Comparison of ENCODE assay signal across 20 cellular contexts in genomic region chr13:41139296-41139966, GRCh38. TPM values are rescaled to one million over a fixed set of nuclear protein-coding genes. Genes with fewer than 3 reads are reported as not detected.
DNase-seq lines count a peak whose midpoint lies in the region; FAIRE-seq and TF ChIP-seq lines count a peak whose summit lies in the region.
"Had no signal": no experiment of that assay in that cellular context is flagged by ENCODE, and none has a peak within 500 bp of the region (broad histone marks: within the 10 kb centered on the region; RNA-seq: fewer than 3 reads in every experiment).

No MANE protein-coding gene starts in this region.

- no peaks in the 10 kb centered on the region for H3K4me1 Mint-ChIP-seq in immature natural killer cell
- H3K4me1 Mint-ChIP-seq: B cell had no signal

- no peaks in the 10 kb centered on the region for H3K27me3 ChIP-seq in BJ (ENCODE audit: control insufficient read depth, insufficient read depth, low read length)
- H3K27me3 ChIP-seq: thyroid gland had no signal

- H3K36me3 ChIP-seq in BJ (ENCODE audit: control insufficient read depth, insufficient read depth, low read length), result no peaks in the 10 kb centered on the region
- H3K36me3 ChIP-seq: thyroid gland had no signal

- no peaks in the 10 kb centered on the region for H3K27me3 Mint-ChIP-seq in immature natural killer cell (ENCODE audit: low read depth in 3 of 3)
- H3K27me3 Mint-ChIP-seq: activated CD8-positive, alpha-beta T cell treated with anti-CD3 and anti-CD28 coated beads for 36 hours; B cell; IgD-negative memory B cell had no signal

- in situ Hi-C loops in astrocyte of the cerebellum (cut with HindIII; ENCODE audit: low sequenced_read_pairs), result no loop called here

- peaks cover 0 to 4% (median 0%) of the 10 kb centered on the region in 3 donors for H3K36me3 Mint-ChIP-seq in immature natural killer cell

- POLR2A ChIA-PET in BJ (lab: Charles Lee), result no interaction called here

- no peak overlapping the region for H3K4me3 Mint-ChIP-seq in immature natural killer cell
- H3K4me3 Mint-ChIP-seq: activated CD8-positive, alpha-beta T cell treated with anti-CD3 and anti-CD28 coated beads for 36 hours; activated T-helper 1 cell treated with anti-CD3 and anti-CD28 coated beads, Interleukin-12 subunit alpha, Interleukin-12 subunit beta, Interleukin-2, Interleukin-4 antibody, amounts not matched to agents 30 ng/mL and 10 ng/mL and 1 ng/mL, durations not matched to agents 14 hours and 24 hours and 36 hours; B cell; IgD-negative memory B cell had no signal

- H3K27ac Mint-ChIP-seq in immature natural killer cell, result no peak overlapping the region
- H3K27ac Mint-ChIP-seq: activated T-helper 1 cell treated with anti-CD3 and anti-CD28 coated beads, Interleukin-12 subunit alpha, Interleukin-12 subunit beta, Interleukin-2, Interleukin-4 antibody, amounts not matched to agents 30 ng/mL and 10 ng/mL and 1 ng/mL, durations not matched to agents 14 hours and 24 hours and 36 hours; B cell; IgD-negative memory B cell had no signal

- FAIRE-seq in D721Med (lab: Jason Lieb, UNC), result no peak

- H3K9me3 Mint-ChIP-seq in immature natural killer cell, result no peaks in the 10 kb centered on the region
- H3K9me3 Mint-ChIP-seq: activated CD8-positive, alpha-beta T cell treated with anti-CD3 and anti-CD28 coated beads for 36 hours; activated T-helper 1 cell treated with anti-CD3 and anti-CD28 coated beads, Interleukin-12 subunit alpha, Interleukin-12 subunit beta, Interleukin-2, Interleukin-4 antibody, amounts not matched to agents 30 ng/mL and 10 ng/mL and 1 ng/mL, durations not matched to agents 14 hours and 24 hours and 36 hours; IgD-negative memory B cell had no signal

- TF ChIP-seq CTCF in BJ (IDR thresholded peaks at IDR 0.05; ENCODE audit: insufficient read depth, low read depth, low read length), result no peak
- TF ChIP-seq CTCF in astrocyte of the cerebellum (IDR thresholded peaks at IDR 0.05; ENCODE audit: low read depth, low read length, missing control alignments), result no peak
- TF ChIP-seq CTCF in D721Med (IDR thresholded peaks at IDR 0.05; ENCODE audit: insufficient read depth, missing control alignments), result no peak

- DNase-seq in BJ (ENCODE audit: low read depth) (peak; percentile 40), HT-29 (ENCODE audit: low spot score) (peak; percentile 19), astrocyte of the cerebellum (ENCODE audit: low read depth) (no peak), foreskin melanocyte (peak; percentile 84), D721Med (ENCODE audit: insufficient read length, low spot score) (no peak), mucosa of gallbladder (ENCODE audit: low spot score) (no peak), immature natural killer cell (no peak)
- no peak for DNase-seq in activated CD8-positive, alpha-beta memory T cell treated with anti-CD3 and anti-CD28 coated beads, Interleukin-2, amount 50 U/mL, for 4 hours
- DNase-seq: activated CD8-positive, alpha-beta T cell treated with anti-CD3 and anti-CD28 coated beads for 36 hours; amygdala; erythroblast; hippocampal formation; NCI-H1092 treated with DMSO at 0.1 percent for 48 hours; NCI-H748 treated with DMSO at 0.1 percent for 48 hours; occipital lobe; thyroid gland had no signal

- H3K4me3 ChIP-seq in BJ (ENCODE audit: low read depth, low read length) (peak overlapping the region; percentile 4; the same call in 1 of the 2 replicates), astrocyte of the cerebellum (ENCODE audit: low read depth, low read length) (peak overlapping the region; percentile 21)
- H3K4me3 ChIP-seq: coronary artery, thyroid gland had no signal

- CTCF ChIA-PET in BJ (lab: Yijun Ruan, JAX), result interaction anchor here (0.8 kb wide), 1 partner anchor 19 kb away, joined by 4 read pairs; no protein-coding TSS in a partner anchor

RNA-seq across cellular contexts. Expression of gene KBTBD6, which starts 6.8 kb away (rescaled TPM):
- 5.1 and 5.7 TPM in 2 replicates for polyA plus RNA-seq in BJ (2011; rRNA removed)
- polyA minus RNA-seq in BJ (2011; rRNA and poly(A)+ RNA removed), result 10.5 and 13.4 TPM in 2 replicates
- 5.6 and 5.8 TPM in 2 replicates for total RNA-seq in HT-29 (2014; rRNA removed; shearing (Covaris generic))
- 6.8 TPM for total RNA-seq in mucosa of gallbladder
- polyA plus RNA-seq in immature natural killer cell, result 1 to 10 TPM; 1.7 to 9.0 (median 2.3) TPM

RNA-seq across cellular contexts. Expression of gene KBTBD7, which starts 54.9 kb away (rescaled TPM):
- polyA plus RNA-seq in BJ (2011; rRNA removed) (3.2 and 3.4 TPM in 2 replicates), immature natural killer cell (10 to 100 TPM in 1 of 3 donors, 1 to 10 TPM in 2; 5.1 to 14.8 (median 7.0) TPM)
- 5.5 and 6.7 TPM in 2 replicates for polyA minus RNA-seq in BJ (2011; rRNA and poly(A)+ RNA removed)
- 6.3 and 7.4 TPM in 2 replicates for total RNA-seq in HT-29 (2014; rRNA removed; shearing (Covaris generic))
- 11.3 TPM for total RNA-seq in mucosa of gallbladder

Comparison
In these comparisons a context has a peak if more than half of its experiments do, and no peak if none do; other contexts are left out.
1. DNase-seq: peak in BJ (single experiment), HT-29 (single experiment) and foreskin melanocyte (single experiment); none in astrocyte of the cerebellum (single experiment), D721Med (single experiment), mucosa of gallbladder (single experiment), activated CD8-positive, alpha-beta memory T cell treated with anti-CD3 and anti-CD28 coated beads, Interleukin-2, amount 50 U/mL, for 4 hours (single experiment) and immature natural killer cell (0 of 3).